ENCODE assay signal across 9 cellular contexts in genomic region chr21:20999567-21000169, GRCh38. TPM values are rescaled to one million over a fixed set of nuclear protein-coding genes. Genes with fewer than 3 reads are reported as not detected.
DNase-seq lines count a peak whose midpoint lies in the region; ATAC-seq and TF ChIP-seq lines count a peak whose summit lies in the region.
"Had no signal": no experiment of that assay in that cellular context is flagged by ENCODE, and none has a peak within 500 bp of the region (broad histone marks: within the 10 kb centered on the region; RNA-seq: fewer than 3 reads in every experiment).

No MANE protein-coding gene starts in this region.

- peak; percentile 45 for DNase-seq in DMS53 (lab: John Stamatoyannopoulos, UW)
- peak; percentile 15 for DNase-seq in HFF-Myc (ENCODE audit: extremely low read depth, low read depth)
- DNase-seq in NCI-H82 treated with DMSO at 0.1 percent for 48 hours (lab: John Stamatoyannopoulos, UW; ENCODE audit: unreplicated experiment) = peak; percentile 7
- peak; percentile 13 for DNase-seq in activated naive CD8-positive, alpha-beta T cell treated with anti-CD3 and anti-CD28 coated beads, Interleukin-2, amount 50 U/mL, for 24 hours
- DNase-seq in heart right ventricle = peak in 1 of 2 donors; percentile 34
- peak; percentile 72 for DNase-seq in retina
- DNase-seq in NCI-H1048 (lab: John Stamatoyannopoulos, UW) = no peak
- no peak for DNase-seq in mesenteric fat pad (ENCODE audit: low spot score)
- DNase-seq: activated B cell treated with CpG ODN at 0.5 μM for 24 hours had no signal

- H3K4me1 Mint-ChIP-seq in activated naive CD8-positive, alpha-beta T cell treated with anti-CD3 and anti-CD28 coated beads, Interleukin-2, amount 50 U/mL, for 24 hours = peaks cover 8% of the 10 kb centered on the region

- H3K4me1 ChIP-seq in heart right ventricle = peaks cover 0 to 21% (median 13%) of the 10 kb centered on the region in 9 donors

- no peak overlapping the region for H3K4me3 Mint-ChIP-seq in activated naive CD8-positive, alpha-beta T cell treated with anti-CD3 and anti-CD28 coated beads, Interleukin-2, amount 50 U/mL, for 24 hours
- H3K4me3 Mint-ChIP-seq: activated B cell treated with CpG ODN at 0.5 μM for 24 hours had no signal

- no peak overlapping the region for H3K27ac Mint-ChIP-seq in activated naive CD8-positive, alpha-beta T cell treated with anti-CD3 and anti-CD28 coated beads, Interleukin-2, amount 50 U/mL, for 24 hours
- H3K27ac Mint-ChIP-seq: activated B cell treated with CpG ODN at 0.5 μM for 24 hours had no signal

- no peaks in the 10 kb centered on the region for H3K9me3 Mint-ChIP-seq in activated naive CD8-positive, alpha-beta T cell treated with anti-CD3 and anti-CD28 coated beads, Interleukin-2, amount 50 U/mL, for 24 hours
- H3K9me3 Mint-ChIP-seq: activated B cell treated with CpG ODN at 0.5 μM for 24 hours had no signal

- 15 to 16% methylated on average over 4 of the region's 4 CpGs for WGBS in heart right ventricle, 2 donors

- no peaks in the 10 kb centered on the region for H3K36me3 Mint-ChIP-seq in activated naive CD8-positive, alpha-beta T cell treated with anti-CD3 and anti-CD28 coated beads, Interleukin-2, amount 50 U/mL, for 24 hours (ENCODE audit: low read depth)

- intact Hi-C loops in heart right ventricle (cut with DNase I) = loop anchor here in 8 of 10 donors (5.0 to 10.0 kb wide), 6 partner anchors 103 to 1795 kb away; no protein-coding TSS in a partner anchor

- ATAC-seq in activated naive CD8-positive, alpha-beta T cell treated with anti-CD3 and anti-CD28 coated beads, Interleukin-2, amount 50 U/mL, for 24 hours = no peak
- peak in 7 of 8 donors; percentile 39 to 77 (median 58) for ATAC-seq in heart right ventricle

- TF ChIP-seq CTCF in HFF-Myc (IDR thresholded peaks at IDR 0.05; ENCODE audit: low read depth, low read length, missing control alignments) (peak; percentile 77), heart right ventricle (IDR thresholded peaks at IDR 0.05) (peak; percentile 31 to 83 (median 65))

- H3K9me3 ChIP-seq in heart right ventricle = no peaks in the 10 kb centered on the region

- peaks cover 37% of the 10 kb centered on the region for H3K27me3 Mint-ChIP-seq in activated naive CD8-positive, alpha-beta T cell treated with anti-CD3 and anti-CD28 coated beads, Interleukin-2, amount 50 U/mL, for 24 hours

- peaks cover 4 to 34% (median 17%) of the 10 kb centered on the region in 7 donors for H3K27me3 ChIP-seq in heart right ventricle

- H3K4me3 ChIP-seq in HFF-Myc (replicated peaks; ENCODE audit: low read depth, low read length) (no peak overlapping the region), heart right ventricle (peak overlapping the region in 6 of 10 donors; percentile 3 to 66 (median 62))

- no peaks in the 10 kb centered on the region for H3K36me3 ChIP-seq in heart right ventricle

- H3K27ac ChIP-seq in heart right ventricle = no peak overlapping the region

RNA-seq across cellular contexts. Expression of gene NCAM2, which starts 1.5 kb away (rescaled TPM):
- total RNA-seq in heart right ventricle (1 to 10 TPM; 1.7 to 8.9 (median 3.6) TPM), mesenteric fat pad (0.93 TPM)
- under 1 TPM; 0.25 to 0.59 TPM for polyA plus RNA-seq in heart right ventricle
- total RNA-seq: activated B cell treated with CpG ODN at 0.5 μM for 24 hours had no signal

Comparison
In these comparisons a context has a peak if more than half of its experiments do, and no peak if none do; other contexts are left out.
1. DNase-seq: peak in DMS53 (single experiment), HFF-Myc (single experiment), NCI-H82 treated with DMSO at 0.1 percent for 48 hours (single experiment), activated naive CD8-positive, alpha-beta T cell treated with anti-CD3 and anti-CD28 coated beads, Interleukin-2, amount 50 U/mL, for 24 hours (single experiment) and retina (single experiment); none in NCI-H1048 (single experiment) and mesenteric fat pad (single experiment).